ENCODE assay signal across 17 cellular contexts in the genomic region with DNA sequence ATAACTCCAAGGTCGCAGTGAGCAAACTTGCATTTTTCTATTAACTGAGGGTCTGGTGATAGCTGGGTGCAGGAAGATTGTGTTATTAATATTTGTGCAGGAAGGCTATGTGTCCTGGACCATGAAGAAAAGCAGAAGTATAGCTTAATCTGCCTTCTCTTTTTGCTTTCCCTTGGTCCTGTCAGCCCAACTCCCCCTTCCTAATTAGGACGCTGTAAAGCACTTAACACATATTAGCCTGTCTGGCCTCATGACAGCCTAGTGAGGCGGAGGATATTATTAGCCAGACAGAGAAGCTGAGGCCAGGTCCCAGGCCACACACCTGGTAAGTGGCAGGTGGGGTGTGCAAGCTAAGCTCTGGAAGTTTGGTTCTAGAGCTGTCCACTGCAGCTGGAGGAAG. TPM values are rescaled to one million over a fixed set of nuclear protein-coding genes. Genes with fewer than 3 reads are reported as not detected.
DNase-seq lines count a peak whose midpoint lies in the region; ATAC-seq and TF ChIP-seq lines count a peak whose summit lies in the region.
"Had no signal": no experiment of that assay in that cellular context is flagged by ENCODE, and none has a peak within 500 bp of the region (broad histone marks: within the 10 kb centered on the region; RNA-seq: fewer than 3 reads in every experiment).

No MANE protein-coding gene starts in this region.

- peak; percentile 51 for DNase-seq in CD1c-positive myeloid dendritic cell (ENCODE audit: extremely low spot score)
- DNase-seq in NB4 (ENCODE audit: low read depth) = peak; percentile 76
- DNase-seq in heart left ventricle = no peak
- DNase-seq in NCI-H524 treated with DMSO at 0.1 percent for 48 hours (lab: John Stamatoyannopoulos, UW) = no peak
- DNase-seq in mammary epithelial cell = no peak
- no peak for DNase-seq in activated T-cell treated with anti-CD3 and anti-CD28 coated beads, Interleukin-2, amount 50 U/mL, for 24 hours
- DNase-seq in T-helper 2 cell treated with Interferon-gamma antibody and Interleukin-4, amounts not matched to agents 5 μg/mL and 100 μg/mL, for 36 hours (ENCODE audit: low spot score) = no peak
- DNase-seq: activated CD4-positive, alpha-beta memory T cell treated with anti-CD3 and anti-CD28 coated beads for 36 hours; activated naive CD4-positive, alpha-beta T cell treated with anti-CD3 and anti-CD28 coated beads, Interleukin-2, amount 10 ng/mL, durations not matched to agents 7 days and 5 days; activated T-cell treated with anti-CD3 and anti-CD28 coated beads, Interleukin-2, amount 50 U/mL, for 1 hour; NCI-H1105; NCI-H526 treated with DMSO at 0.1 percent for 48 hours; stimulated activated naive CD8-positive, alpha-beta T cell treated with anti-CD3 and anti-CD28 coated beads, Interleukin-15, amount 100 ng/mL, for 72 hours had no signal

- no peak overlapping the region for H3K4me2 ChIP-seq in mammary epithelial cell (ENCODE audit: insufficient read depth, low read depth, low read length)

- no TSS peak for BruUV-seq in mammary epithelial cell (replicated peaks; lab: Mats Ljungman, UMichigan)

- H4K20me1 ChIP-seq in mammary epithelial cell (ENCODE audit: insufficient read depth, low read length) = no peaks in the 10 kb centered on the region

- no peaks in the 10 kb centered on the region for H3K9me3 Mint-ChIP-seq in activated T-cell treated with anti-CD3 and anti-CD28 coated beads, Interleukin-2, amount 50 U/mL, for 24 hours
- no peaks in the 10 kb centered on the region for H3K9me3 Mint-ChIP-seq in T-helper 2 cell treated with Interferon-gamma antibody and Interleukin-4, amounts not matched to agents 5 μg/mL and 100 μg/mL, for 36 hours
- H3K9me3 Mint-ChIP-seq: activated CD4-positive, alpha-beta memory T cell treated with anti-CD3 and anti-CD28 coated beads for 36 hours; activated naive CD4-positive, alpha-beta T cell treated with anti-CD3 and anti-CD28 coated beads, Interleukin-2, amount 10 ng/mL, durations not matched to agents 7 days and 5 days; stimulated activated naive CD8-positive, alpha-beta T cell treated with anti-CD3 and anti-CD28 coated beads, Interleukin-15, amount 100 ng/mL, for 72 hours had no signal

- no peaks in the 10 kb centered on the region for H3K79me2 ChIP-seq in mammary epithelial cell (ENCODE audit: insufficient read depth, low read length)

- in situ Hi-C loops in mammary epithelial cell (cut with MboI; ENCODE audit: low sequenced_read_pairs in 2 of 2) = no loop called here

- peaks cover 5% of the 10 kb centered on the region for H3K36me3 Mint-ChIP-seq in activated T-cell treated with anti-CD3 and anti-CD28 coated beads, Interleukin-2, amount 50 U/mL, for 24 hours (ENCODE audit: low read depth)
- H3K36me3 Mint-ChIP-seq in T-helper 2 cell treated with Interferon-gamma antibody and Interleukin-4, amounts not matched to agents 5 μg/mL and 100 μg/mL, for 36 hours (ENCODE audit: low read depth) = no peaks in the 10 kb centered on the region
- H3K36me3 Mint-ChIP-seq: activated CD4-positive, alpha-beta memory T cell treated with anti-CD3 and anti-CD28 coated beads for 36 hours had no signal

- H3K4me1 ChIP-seq in heart left ventricle (peaks cover 0 to 74% (median 4%) of the 10 kb centered on the region in 12 donors), skeletal muscle tissue (ENCODE audit: control insufficient read depth in 3 of 3, insufficient read depth in 3 of 3, low read length in 3 of 3) (peaks cover 0 to 6% (median 0%) of the 10 kb centered on the region in 3 donors), mammary epithelial cell (ENCODE audit: insufficient read depth, low read length) (no peaks in the 10 kb centered on the region)
- H3K4me1 ChIP-seq: body of pancreas had no signal

- H3K4me3 ChIP-seq in NB4 (ENCODE audit: low read depth, low read length) = no peak overlapping the region
- peak overlapping the region in 1 of 12 donors; percentile 15 for H3K4me3 ChIP-seq in heart left ventricle
- H3K4me3 ChIP-seq in skeletal muscle tissue (ENCODE audit: low read length in 3 of 3) = no peak overlapping the region
- H3K4me3 ChIP-seq in mammary epithelial cell (replicated peaks in 1 of 3; ENCODE audit: insufficient read depth in 1 of 3, low read depth in 2 of 3, low read length in 3 of 3) = no peak overlapping the region
- H3K4me3 ChIP-seq: body of pancreas, coronary artery had no signal

- H3K27me3 Mint-ChIP-seq in activated T-cell treated with anti-CD3 and anti-CD28 coated beads, Interleukin-2, amount 50 U/mL, for 24 hours = no peaks in the 10 kb centered on the region
- no peaks in the 10 kb centered on the region for H3K27me3 Mint-ChIP-seq in T-helper 2 cell treated with Interferon-gamma antibody and Interleukin-4, amounts not matched to agents 5 μg/mL and 100 μg/mL, for 36 hours (ENCODE audit: low read depth)
- H3K27me3 Mint-ChIP-seq: activated CD4-positive, alpha-beta memory T cell treated with anti-CD3 and anti-CD28 coated beads for 36 hours; activated naive CD4-positive, alpha-beta T cell treated with anti-CD3 and anti-CD28 coated beads, Interleukin-2, amount 10 ng/mL, durations not matched to agents 7 days and 5 days; stimulated activated naive CD8-positive, alpha-beta T cell treated with anti-CD3 and anti-CD28 coated beads, Interleukin-15, amount 100 ng/mL, for 72 hours had no signal

- ATAC-seq in heart left ventricle = peak; percentile 5 to 32 (median 13)
- ATAC-seq: stimulated activated naive CD8-positive, alpha-beta T cell treated with anti-CD3 and anti-CD28 coated beads, Interleukin-15, amount 100 ng/mL, for 72 hours had no signal

- H3K27ac Mint-ChIP-seq in activated T-cell treated with anti-CD3 and anti-CD28 coated beads, Interleukin-2, amount 50 U/mL, for 24 hours = no peak overlapping the region
- no peak overlapping the region for H3K27ac Mint-ChIP-seq in T-helper 2 cell treated with Interferon-gamma antibody and Interleukin-4, amounts not matched to agents 5 μg/mL and 100 μg/mL, for 36 hours
- H3K27ac Mint-ChIP-seq: activated CD4-positive, alpha-beta memory T cell treated with anti-CD3 and anti-CD28 coated beads for 36 hours; activated naive CD4-positive, alpha-beta T cell treated with anti-CD3 and anti-CD28 coated beads, Interleukin-2, amount 10 ng/mL, durations not matched to agents 7 days and 5 days had no signal

- H3K27me3 ChIP-seq in heart left ventricle (no peaks in the 10 kb centered on the region), skeletal muscle tissue (ENCODE audit: control insufficient read depth in 3 of 3, insufficient read depth in 3 of 3, low read length in 3 of 3) (no peaks in the 10 kb centered on the region), mammary epithelial cell (ENCODE audit: insufficient read depth, low read length) (no peaks in the 10 kb centered on the region)
- H3K27me3 ChIP-seq: body of pancreas had no signal

- TF ChIP-seq POLR2A in NB4 (IDR thresholded peaks at IDR 0.05; ENCODE audit: extremely low read depth, insufficient read length) (no peak), heart left ventricle (IDR thresholded peaks at IDR 0.05) (no peak)

- dilution Hi-C loops in mammary epithelial cell (cut with HindIII; ENCODE audit: low sequenced_read_pairs) = no loop called here

- 52 to 63% (median 58%) methylated on average over 3 of the region's 3 CpGs for WGBS in heart left ventricle, 4 donors
- WGBS in mammary epithelial cell (ENCODE audit: low coverage, missing lambda C conversion rate) = 100% methylated on average over 3 of the region's 3 CpGs

- intact Hi-C loops in heart left ventricle (cut with DNase I) (no loop called here), mammary epithelial cell (cut with micrococcal nuclease) (no loop called here)

- H3K36me3 ChIP-seq in heart left ventricle (peaks cover 0 to 4% (median 0%) of the 10 kb centered on the region in 9 donors), skeletal muscle tissue (ENCODE audit: control insufficient read depth in 3 of 3, insufficient read depth in 3 of 3, low read length in 3 of 3) (peaks cover 0 to 4% (median 4%) of the 10 kb centered on the region in 3 donors), mammary epithelial cell (ENCODE audit: insufficient read depth, low read length) (no peaks in the 10 kb centered on the region)

- H3K9me3 ChIP-seq in heart left ventricle = no peaks in the 10 kb centered on the region
- no peaks in the 10 kb centered on the region for H3K9me3 ChIP-seq in skeletal muscle tissue (ENCODE audit: control insufficient read depth in 3 of 3, low read length in 3 of 3)
- no peaks in the 10 kb centered on the region for H3K9me3 ChIP-seq in mammary epithelial cell (replicated peaks; ENCODE audit: insufficient read depth, low read length)
- H3K9me3 ChIP-seq: body of pancreas had no signal

- H3K27ac ChIP-seq in heart left ventricle (peak overlapping the region in 7 of 12 donors; percentile 6 to 92 (median 25)), skeletal muscle tissue (ENCODE audit: low read depth, low read length) (peak overlapping the region; percentile 32), mammary epithelial cell (ENCODE audit: insufficient read depth, low read depth, low read length) (no peak overlapping the region)

- H2AFZ ChIP-seq in mammary epithelial cell (ENCODE audit: low read depth, low read length) = no peak overlapping the region

- TF ChIP-seq CTCF in NB4 (IDR thresholded peaks at IDR 0.05; ENCODE audit: low read depth, low read length) = no peak
- TF ChIP-seq CTCF in heart left ventricle (IDR thresholded peaks at IDR 0.05) = no peak
- no peak for TF ChIP-seq CTCF in mammary epithelial cell (conservative IDR thresholded peaks at IDR 0.05 in 1 of 2, IDR thresholded peaks at IDR 0.05 in 1 of 2; ENCODE audit: extremely low read depth in 1 of 2, insufficient read depth in 1 of 2, low read depth in 1 of 2, low read length in 2 of 2)

- H3K4me3 Mint-ChIP-seq in activated T-cell treated with anti-CD3 and anti-CD28 coated beads, Interleukin-2, amount 50 U/mL, for 24 hours = no peak overlapping the region
- H3K4me3 Mint-ChIP-seq in T-helper 2 cell treated with Interferon-gamma antibody and Interleukin-4, amounts not matched to agents 5 μg/mL and 100 μg/mL, for 36 hours = no peak overlapping the region
- H3K4me3 Mint-ChIP-seq: activated CD4-positive, alpha-beta memory T cell treated with anti-CD3 and anti-CD28 coated beads for 36 hours; activated naive CD4-positive, alpha-beta T cell treated with anti-CD3 and anti-CD28 coated beads, Interleukin-2, amount 10 ng/mL, durations not matched to agents 7 days and 5 days; stimulated activated naive CD8-positive, alpha-beta T cell treated with anti-CD3 and anti-CD28 coated beads, Interleukin-15, amount 100 ng/mL, for 72 hours had no signal

- peaks cover 7% of the 10 kb centered on the region for H3K4me1 Mint-ChIP-seq in activated T-cell treated with anti-CD3 and anti-CD28 coated beads, Interleukin-2, amount 50 U/mL, for 24 hours (ENCODE audit: low read depth)
- peaks cover 9% of the 10 kb centered on the region for H3K4me1 Mint-ChIP-seq in T-helper 2 cell treated with Interferon-gamma antibody and Interleukin-4, amounts not matched to agents 5 μg/mL and 100 μg/mL, for 36 hours (ENCODE audit: low read depth)

- no peak overlapping the region for H3K9ac ChIP-seq in skeletal muscle tissue (ENCODE audit: low read depth in 1 of 3, low read length in 3 of 3)
- H3K9ac ChIP-seq in mammary epithelial cell (ENCODE audit: insufficient read depth, low read length) = no peak overlapping the region

- CTCF ChIA-PET in mammary epithelial cell (lab: Charles Lee; ENCODE audit: low non-redundant PET) = no interaction called here

RNA-seq across cellular contexts. Expression of gene SLC46A2, which starts 29.5 kb away (rescaled TPM):
- total RNA-seq in heart left ventricle = under 1 TPM in 3 of 9 donors, not detected in 6; 0.18 to 0.45 (median 0.19) TPM
- polyA plus RNA-seq in heart left ventricle = under 1 TPM in 1 of 2 donors, not detected in 1; 0.08 TPM
- total RNA-seq in skeletal muscle tissue = under 0.01 TPM
- total RNA-seq in mammary epithelial cell = not detected
- polyA plus RNA-seq in mammary epithelial cell = not detected
- not detected for polyA minus RNA-seq in mammary epithelial cell
- total RNA-seq: activated CD4-positive, alpha-beta memory T cell treated with anti-CD3 and anti-CD28 coated beads for 36 hours; frontal cortex had no signal

Comparison
In these comparisons a context has a peak if more than half of its experiments do, and no peak if none do; other contexts are left out.
1. DNase-seq: peak in CD1c-positive myeloid dendritic cell (single experiment) and NB4 (single experiment); none in heart left ventricle (0 of 5), NCI-H524 treated with DMSO at 0.1 percent for 48 hours (single experiment), mammary epithelial cell (single experiment), activated T-cell treated with anti-CD3 and anti-CD28 coated beads, Interleukin-2, amount 50 U/mL, for 24 hours (single experiment) and T-helper 2 cell treated with Interferon-gamma antibody and Interleukin-4, amounts not matched to agents 5 μg/mL and 100 μg/mL, for 36 hours (single experiment).